8 cellular contexts compared by ENCODE assay signal in genomic region chr11:130145975-130146776, GRCh38. TPM values are rescaled to one million over a fixed set of nuclear protein-coding genes. Genes with fewer than 3 reads are reported as not detected.
DNase-seq lines count a peak whose midpoint lies in the region; ATAC-seq and TF ChIP-seq lines count a peak whose summit lies in the region.

No MANE protein-coding gene starts in this region.

- TF ChIP-seq CTCF in GM06990 (IDR thresholded peaks at IDR 0.05; ENCODE audit: insufficient read depth, low read length, poor library complexity, severe bottlenecking) (peak; percentile 9), nephron progenitor cell (IDR thresholded peaks at IDR 0.05) (no peak)

- ATAC-seq in GM19035 (IDR thresholded peaks at IDR 0.05; ENCODE audit: unreplicated experiment), result no peak
- no peak for ATAC-seq in GM19397 (IDR thresholded peaks at IDR 0.05; ENCODE audit: unreplicated experiment)

- H3K9me3 ChIP-seq in esophagus (ENCODE audit: control insufficient read depth in 2 of 2, insufficient read depth in 1 of 2, low read depth in 1 of 2, low read length in 1 of 2), result no peaks in the 10 kb centered on the region

- DNase-seq in GM06990 (ENCODE audit: extremely low read depth, insufficient read length) (no peak), NCI-H226 (peak; percentile 86), nephron progenitor cell (no peak), OCI-M1 (lab: John Stamatoyannopoulos, UW) (no peak)
- no peak for DNase-seq in activated CD4-positive, CD25-positive, alpha-beta regulatory T cell treated with anti-CD3 and anti-CD28 coated beads, Interleukin-2, amount 50 U/mL, for 72 hours

- peaks cover 54% of the 10 kb centered on the region for H3K4me1 Mint-ChIP-seq in nephron progenitor cell

- H3K36me3 Mint-ChIP-seq in nephron progenitor cell (ENCODE audit: low read depth), result peaks cover 73% of the 10 kb centered on the region

- H3K36me3 ChIP-seq in GM06990 (ENCODE audit: control insufficient read depth, insufficient read depth, low read length) (no peaks in the 10 kb centered on the region), esophagus (ENCODE audit: control insufficient read depth in 2 of 2, insufficient read depth in 2 of 2, low read length in 1 of 2) (peaks cover 11 to 15% of the 10 kb centered on the region in 2 donors)

- no peaks in the 10 kb centered on the region for H3K27me3 ChIP-seq in GM06990 (replicated peaks; ENCODE audit: control insufficient read depth, insufficient read depth, low read length)
- H3K27me3 ChIP-seq in esophagus (ENCODE audit: control insufficient read depth in 1 of 2, insufficient read depth in 2 of 2, low read length in 2 of 2), result no peaks in the 10 kb centered on the region

- H3K9me3 Mint-ChIP-seq in nephron progenitor cell, result no peaks in the 10 kb centered on the region

- peaks cover 2 to 4% of the 10 kb centered on the region in 2 donors for H3K4me1 ChIP-seq in esophagus (ENCODE audit: control insufficient read depth in 2 of 2, insufficient read depth in 2 of 2, low read length in 1 of 2)

- H3K27ac Mint-ChIP-seq in nephron progenitor cell, result peak overlapping the region; percentile 53

- H3K4me3 ChIP-seq in GM06990 (replicated peaks; ENCODE audit: low read depth, low read length) (no peak overlapping the region), esophagus (ENCODE audit: low read depth in 1 of 2, low read length in 2 of 2) (no peak overlapping the region)

- no peaks in the 10 kb centered on the region for H3K27me3 Mint-ChIP-seq in nephron progenitor cell (ENCODE audit: low read depth, poor library complexity)

- no peak overlapping the region for H3K4me3 Mint-ChIP-seq in nephron progenitor cell

- peak overlapping the region; percentile 85 for H3K27ac ChIP-seq in esophagus (ENCODE audit: low read depth in 2 of 2, low read length in 1 of 2)

- 56 to 62% methylated on average over 15 of the region's 15 CpGs for WGBS in esophagus, 2 donors

RNA-seq across cellular contexts. Expression of gene ST14, which starts 13.4 kb away (rescaled TPM):
- 10 to 100 TPM; 69.6 to 86.4 TPM for polyA plus RNA-seq in esophagus
